12 cellular contexts compared by ENCODE assay signal in genomic region chr6:113565306-113565705, GRCh38.
DNase-seq lines count a peak whose midpoint lies in the region; ATAC-seq, FAIRE-seq and TF ChIP-seq lines count a peak whose summit lies in the region.
"Had no signal": no experiment of that assay in that cellular context is flagged by ENCODE, and none has a peak within 500 bp of the region (broad histone marks: within the 10 kb centered on the region; RNA-seq: fewer than 3 reads in every experiment).

No MANE protein-coding gene starts in this region.

- H3K27ac Mint-ChIP-seq in brain, result peak overlapping the region; percentile 92 to 96 (median 94)
- H3K27ac Mint-ChIP-seq in activated CD4-positive, alpha-beta T cell treated with anti-CD3 and anti-CD28 coated beads, Interleukin-2, amount 10 ng/mL, durations not matched to agents 7 days and 5 days, result no peak overlapping the region
- H3K27ac Mint-ChIP-seq: activated T-helper 2 cell treated with anti-CD3 and anti-CD28 coated beads, Interferon-gamma antibody, Interleukin-2, Interleukin-4, amounts not matched to agents 10 μg/mL and 5 μg/mL and 100 μg/mL, durations not matched to agents 14 hours and 24 hours and 36 hours had no signal

- FAIRE-seq in islet of Langerhans (lab: Jason Lieb, UNC), result peak; percentile 5

- intact Hi-C loops in spleen (cut with DNase I; ENCODE audit: low total_unique reads), result no loop called here

- no peak for TF ChIP-seq CTCF in brain (conservative IDR thresholded peaks at IDR 0.05)
- no peak for TF ChIP-seq CTCF in spleen (IDR thresholded peaks at IDR 0.05 in 8 of 11, conservative IDR thresholded peaks at IDR 0.05 in 3 of 11)

- WGBS in spleen, 5 donors, result 64 to 77% (median 67%) methylated on average over 10 of the region's 10 CpGs

- ATAC-seq in GM18511 (IDR thresholded peaks at IDR 0.05; ENCODE audit: unreplicated experiment), result no peak

- H3K9me3 ChIP-seq in spleen, result no peaks in the 10 kb centered on the region
- H3K9me3 ChIP-seq: testis had no signal

- peak overlapping the region; percentile 74 to 82 (median 81) for H3K4me3 Mint-ChIP-seq in brain
- no peak overlapping the region for H3K4me3 Mint-ChIP-seq in activated CD4-positive, alpha-beta T cell treated with anti-CD3 and anti-CD28 coated beads, Interleukin-2, amount 10 ng/mL, durations not matched to agents 7 days and 5 days

- H3K4me3 ChIP-seq in spleen, result peak overlapping the region in 2 of 8 donors; percentile 18 to 33

- peaks cover 30% of the 10 kb centered on the region for H3K4me1 Mint-ChIP-seq in brain
- H3K4me1 Mint-ChIP-seq in activated CD4-positive, alpha-beta T cell treated with anti-CD3 and anti-CD28 coated beads, Interleukin-2, amount 10 ng/mL, durations not matched to agents 7 days and 5 days, result no peaks in the 10 kb centered on the region

- peaks cover 0 to 12% (median 7%) of the 10 kb centered on the region in 6 donors for H3K4me1 ChIP-seq in spleen

- H3K27ac ChIP-seq in spleen, result peak overlapping the region in 7 of 8 donors; percentile 34 to 78 (median 65)
- H3K27ac ChIP-seq: testis had no signal

- no peaks in the 10 kb centered on the region for H3K36me3 Mint-ChIP-seq in brain
- H3K36me3 Mint-ChIP-seq in activated CD4-positive, alpha-beta T cell treated with anti-CD3 and anti-CD28 coated beads, Interleukin-2, amount 10 ng/mL, durations not matched to agents 7 days and 5 days (ENCODE audit: low read depth), result no peaks in the 10 kb centered on the region

- CTCF ChIA-PET in activated CD4-positive, alpha-beta T cell treated with anti-CD3 and anti-CD28 coated beads, Interleukin-2, amount 10 ng/mL, durations not matched to agents 7 days and 5 days (lab: Charles Lee), result no interaction called here

- no peaks in the 10 kb centered on the region for H3K27me3 ChIP-seq in spleen (replicated peaks in 1 of 7)
- H3K27me3 ChIP-seq: testis had no signal

- peaks cover 0 to 14% (median 0%) of the 10 kb centered on the region in 5 experiments for H3K9me3 Mint-ChIP-seq in brain
- H3K9me3 Mint-ChIP-seq in activated CD4-positive, alpha-beta T cell treated with anti-CD3 and anti-CD28 coated beads, Interleukin-2, amount 10 ng/mL, durations not matched to agents 7 days and 5 days, result no peaks in the 10 kb centered on the region
- H3K9me3 Mint-ChIP-seq: activated T-helper 2 cell treated with anti-CD3 and anti-CD28 coated beads, Interferon-gamma antibody, Interleukin-2, Interleukin-4, amounts not matched to agents 10 μg/mL and 5 μg/mL and 100 μg/mL, durations not matched to agents 14 hours and 24 hours and 36 hours had no signal

- DNase-seq in HCEC 1CT (peak; percentile 39), spleen (no peak), AML-193 (lab: John Stamatoyannopoulos, UW) (no peak), occipital lobe (lab: John Stamatoyannopoulos, UW) (no peak)
- no peak for DNase-seq in activated CD4-positive, alpha-beta T cell treated with anti-CD3 and anti-CD28 coated beads, Interleukin-2, amount 10 ng/mL, durations not matched to agents 7 days and 5 days
- DNase-seq: effector CD8-positive, alpha-beta T cell; NK-92 treated with Interleukin-12 subunit alpha and Interleukin-12 subunit beta, amount 100 ng/mL, for 24 hours had no signal

- POLR2A ChIA-PET in activated CD4-positive, alpha-beta T cell treated with anti-CD3 and anti-CD28 coated beads, Interleukin-2, amount 10 ng/mL, durations not matched to agents 7 days and 5 days (lab: Charles Lee), result no interaction called here

- H3K36me3 ChIP-seq in spleen, result no peaks in the 10 kb centered on the region

- peaks cover 6% of the 10 kb centered on the region for H3K27me3 Mint-ChIP-seq in brain
- no peaks in the 10 kb centered on the region for H3K27me3 Mint-ChIP-seq in activated CD4-positive, alpha-beta T cell treated with anti-CD3 and anti-CD28 coated beads, Interleukin-2, amount 10 ng/mL, durations not matched to agents 7 days and 5 days

- no peak for TF ChIP-seq POLR2A in spleen (IDR thresholded peaks at IDR 0.05)
